39 cellular contexts compared by ENCODE assay signal in genomic region chr19:31706131-31706530, GRCh38.
"Had no signal": no experiment of that assay in that cellular context is flagged by ENCODE, and none has a peak within 500 bp of the region (broad histone marks: within the 10 kb centered on the region; RNA-seq: fewer than 3 reads in every experiment).

No MANE protein-coding gene starts in this region.

- H3K27me3 ChIP-seq: adrenal gland, ascending aorta, body of pancreas, brain microvascular endothelial cell, breast epithelium, cardiac muscle cell had no signal

- H3K27ac Mint-ChIP-seq: activated naive CD4-positive, alpha-beta T cell treated with anti-CD3 and anti-CD28 coated beads for 36 hours; activated naive CD4-positive, alpha-beta T cell treated with anti-CD3 and anti-CD28 coated beads, Interleukin-2, amount 10 ng/mL, durations not matched to agents 7 days and 5 days; activated naive CD4-positive, alpha-beta T cell treated with anti-CD3 and anti-CD28 coated beads, Interleukin-2, amount 50 U/mL, for 24 hours; activated naive CD4-positive, alpha-beta T cell treated with anti-CD3 and anti-CD28 coated beads, Interleukin-2, amount 50 U/mL, for 72 hours; activated naive CD8-positive, alpha-beta T cell; activated naive CD8-positive, alpha-beta T cell treated with anti-CD3 and anti-CD28 coated beads for 36 hours; activated naive CD8-positive, alpha-beta T cell treated with anti-CD3 and anti-CD28 coated beads, Interleukin-2, amount 10 ng/mL, durations not matched to agents 7 days and 5 days; activated naive CD8-positive, alpha-beta T cell treated with anti-CD3 and anti-CD28 coated beads, Interleukin-2, amount 50 U/mL, for 24 hours; activated T-cell treated with anti-CD3 and anti-CD28 coated beads, Interleukin-2, amount 50 U/mL, for 24 hours; activated T-cell treated with anti-CD3 and anti-CD28 coated beads, Interleukin-2, amount 50 U/mL, for 72 hours; activated T-helper 1 cell treated with anti-CD3 and anti-CD28 coated beads, Interleukin-12 subunit alpha, Interleukin-12 subunit beta, Interleukin-2, Interleukin-4 antibody, amounts not matched to agents 30 ng/mL and 10 ng/mL and 1 ng/mL, durations not matched to agents 14 hours and 24 hours and 36 hours; activated T-helper 17 cell treated with anti-CD3 and anti-CD28 coated beads, Interleukin-2, amount 50 U/mL, for 72 hours; activated T-helper 2 cell treated with anti-CD3 and anti-CD28 coated beads, Interferon-gamma antibody, Interleukin-2, Interleukin-4, amounts not matched to agents 10 μg/mL and 5 μg/mL and 100 μg/mL, durations not matched to agents 14 hours and 24 hours and 36 hours; brain had no signal

- H3K36me3 Mint-ChIP-seq: activated naive CD4-positive, alpha-beta T cell treated with anti-CD3 and anti-CD28 coated beads, Interleukin-2, amount 10 ng/mL, durations not matched to agents 7 days and 5 days; activated naive CD4-positive, alpha-beta T cell treated with anti-CD3 and anti-CD28 coated beads, Interleukin-2, amount 50 U/mL, for 24 hours; activated naive CD4-positive, alpha-beta T cell treated with anti-CD3 and anti-CD28 coated beads, Interleukin-2, amount 50 U/mL, for 72 hours; activated naive CD8-positive, alpha-beta T cell; activated naive CD8-positive, alpha-beta T cell treated with anti-CD3 and anti-CD28 coated beads for 36 hours; activated naive CD8-positive, alpha-beta T cell treated with anti-CD3 and anti-CD28 coated beads, Interleukin-2, amount 10 ng/mL, durations not matched to agents 7 days and 5 days; brain had no signal

- DNase-seq: activated effector memory CD4-positive, alpha-beta T cell treated with anti-CD3 and anti-CD28 coated beads, Interleukin-2, amount 50 U/mL, for 16 hours; activated effector memory CD4-positive, alpha-beta T cell treated with Interleukin-2 at 50 U/mL for 16 hours; activated gamma-delta T cell; activated gamma-delta T cell treated with Interleukin-2 at 50 U/mL for 16 hours; activated naive CD4-positive, alpha-beta T cell; activated naive CD4-positive, alpha-beta T cell treated with anti-CD3 and anti-CD28 coated beads for 36 hours; activated naive CD4-positive, alpha-beta T cell treated with anti-CD3 and anti-CD28 coated beads, Interleukin-2, amount 10 ng/mL, durations not matched to agents 7 days and 5 days; activated naive CD4-positive, alpha-beta T cell treated with anti-CD3 and anti-CD28 coated beads, Interleukin-2, amount 50 U/mL, for 16 hours; activated naive CD4-positive, alpha-beta T cell treated with Interleukin-2 at 50 U/mL for 16 hours; activated naive CD8-positive, alpha-beta T cell treated with anti-CD3 and anti-CD28 coated beads for 36 hours; activated naive CD8-positive, alpha-beta T cell treated with anti-CD3 and anti-CD28 coated beads, Interleukin-2, amount 10 ng/mL, durations not matched to agents 7 days and 5 days; activated naive CD8-positive, alpha-beta T cell treated with anti-CD3 and anti-CD28 coated beads, Interleukin-2, amount 50 U/mL, for 24 hours; activated T-cell treated with anti-CD3 and anti-CD28 coated beads for 4 hours; activated T-cell treated with anti-CD3 and anti-CD28 coated beads, Interleukin-2, amount 50 U/mL, for 1 hour; activated T-cell treated with anti-CD3 and anti-CD28 coated beads, Interleukin-2, amount 50 U/mL, for 24 hours; activated T-cell treated with anti-CD3 and anti-CD28 coated beads, Interleukin-2, amount 50 U/mL, for 4 hours; activated T-cell treated with anti-CD3 and anti-CD28 coated beads, Interleukin-2, amount 50 U/mL, for 48 hours; activated T-cell treated with anti-CD3 and anti-CD28 coated beads, Interleukin-2, amount 50 U/mL, for 72 hours; adrenal gland; amniotic stem cell; amygdala; anterior cingulate cortex; aorta; body of pancreas; brain microvascular endothelial cell; caudate nucleus; central memory CD4-positive, alpha-beta T cell; cerebellar nuclear complex had no signal

- H3K4me1 Mint-ChIP-seq: activated naive CD4-positive, alpha-beta T cell treated with anti-CD3 and anti-CD28 coated beads, Interleukin-2, amount 10 ng/mL, durations not matched to agents 7 days and 5 days; activated naive CD4-positive, alpha-beta T cell treated with anti-CD3 and anti-CD28 coated beads, Interleukin-2, amount 50 U/mL, for 24 hours; activated naive CD8-positive, alpha-beta T cell treated with anti-CD3 and anti-CD28 coated beads for 36 hours; activated naive CD8-positive, alpha-beta T cell treated with anti-CD3 and anti-CD28 coated beads, Interleukin-2, amount 10 ng/mL, durations not matched to agents 7 days and 5 days; activated naive CD8-positive, alpha-beta T cell treated with anti-CD3 and anti-CD28 coated beads, Interleukin-2, amount 50 U/mL, for 24 hours; activated T-helper 17 cell treated with anti-CD3 and anti-CD28 coated beads, Interleukin-2, amount 50 U/mL, for 72 hours; central memory CD8-positive, alpha-beta T cell had no signal

- H3K4me3 Mint-ChIP-seq: activated naive CD4-positive, alpha-beta T cell treated with anti-CD3 and anti-CD28 coated beads for 36 hours; activated naive CD4-positive, alpha-beta T cell treated with anti-CD3 and anti-CD28 coated beads, Interleukin-2, amount 10 ng/mL, durations not matched to agents 7 days and 5 days; activated naive CD4-positive, alpha-beta T cell treated with anti-CD3 and anti-CD28 coated beads, Interleukin-2, amount 50 U/mL, for 24 hours; activated naive CD8-positive, alpha-beta T cell; activated naive CD8-positive, alpha-beta T cell treated with anti-CD3 and anti-CD28 coated beads for 36 hours; activated naive CD8-positive, alpha-beta T cell treated with anti-CD3 and anti-CD28 coated beads, Interleukin-2, amount 10 ng/mL, durations not matched to agents 7 days and 5 days; activated naive CD8-positive, alpha-beta T cell treated with anti-CD3 and anti-CD28 coated beads, Interleukin-2, amount 50 U/mL, for 24 hours; activated T-cell treated with anti-CD3 and anti-CD28 coated beads, Interleukin-2, amount 50 U/mL, for 24 hours; activated T-cell treated with anti-CD3 and anti-CD28 coated beads, Interleukin-2, amount 50 U/mL, for 4 hours; activated T-cell treated with anti-CD3 and anti-CD28 coated beads, Interleukin-2, amount 50 U/mL, for 72 hours; activated T-helper 1 cell treated with anti-CD3 and anti-CD28 coated beads, Interleukin-12 subunit alpha, Interleukin-12 subunit beta, Interleukin-2, Interleukin-4 antibody, amounts not matched to agents 30 ng/mL and 10 ng/mL and 1 ng/mL, durations not matched to agents 14 hours and 24 hours and 36 hours; activated T-helper 17 cell treated with anti-CD3 and anti-CD28 coated beads, Interleukin-2, amount 50 U/mL, for 72 hours; brain; central memory CD8-positive, alpha-beta T cell had no signal

- H3K9me3 ChIP-seq: adrenal gland had no signal

- H3K27me3 Mint-ChIP-seq: activated naive CD4-positive, alpha-beta T cell treated with anti-CD3 and anti-CD28 coated beads, Interleukin-2, amount 10 ng/mL, durations not matched to agents 7 days and 5 days; activated naive CD4-positive, alpha-beta T cell treated with anti-CD3 and anti-CD28 coated beads, Interleukin-2, amount 50 U/mL, for 24 hours; activated naive CD8-positive, alpha-beta T cell; activated naive CD8-positive, alpha-beta T cell treated with anti-CD3 and anti-CD28 coated beads for 36 hours; activated naive CD8-positive, alpha-beta T cell treated with anti-CD3 and anti-CD28 coated beads, Interleukin-2, amount 10 ng/mL, durations not matched to agents 7 days and 5 days; activated naive CD8-positive, alpha-beta T cell treated with anti-CD3 and anti-CD28 coated beads, Interleukin-2, amount 50 U/mL, for 24 hours; activated T-cell treated with anti-CD3 and anti-CD28 coated beads, Interleukin-2, amount 50 U/mL, for 24 hours; activated T-helper 17 cell treated with anti-CD3 and anti-CD28 coated beads, Interleukin-2, amount 50 U/mL, for 72 hours; central memory CD8-positive, alpha-beta T cell had no signal

- H3K27ac ChIP-seq: adrenal gland, ascending aorta, body of pancreas, brain microvascular endothelial cell, breast epithelium, cardiac muscle cell had no signal

- H3K36me3 ChIP-seq: adrenal gland, ascending aorta, brain microvascular endothelial cell, breast epithelium, cardiac muscle cell had no signal

- H3K4me3 ChIP-seq: adrenal gland, ascending aorta, body of pancreas, breast epithelium, cardiac muscle cell had no signal

- H3K4me1 ChIP-seq: adrenal gland, ascending aorta, body of pancreas, breast epithelium had no signal
